Comparison of ENCODE assay signal across 18 cellular contexts in the genomic region with DNA sequence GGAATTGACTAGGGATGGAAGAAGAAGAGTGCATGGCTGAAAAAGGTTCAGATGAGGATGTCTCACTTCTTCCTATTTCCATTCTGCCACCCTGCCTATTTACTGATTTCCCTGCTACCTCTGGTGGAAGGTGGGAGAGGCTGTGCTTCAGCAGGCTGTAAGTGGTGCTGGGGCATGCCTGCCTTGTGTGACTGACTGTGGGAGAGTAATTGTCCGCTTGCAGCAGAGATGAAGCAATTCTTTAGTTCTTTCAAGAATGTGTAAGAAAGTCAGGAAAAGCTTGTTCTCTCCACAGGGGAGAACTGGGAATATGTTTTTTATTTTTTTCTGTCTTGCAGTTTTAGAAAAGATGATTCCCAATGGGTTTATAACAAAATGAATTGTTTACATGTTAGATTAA.
DNase-seq lines count a peak whose midpoint lies in the region; ATAC-seq and TF ChIP-seq lines count a peak whose summit lies in the region.
"Had no signal": no experiment of that assay in that cellular context is flagged by ENCODE, and none has a peak within 500 bp of the region (broad histone marks: within the 10 kb centered on the region; RNA-seq: fewer than 3 reads in every experiment).

No MANE protein-coding gene starts in this region.

- TF ChIP-seq CTCF in epithelial cell of esophagus (IDR thresholded peaks at IDR 0.05; ENCODE audit: insufficient read depth, low read depth, low read length, missing control alignments): no peak
- TF ChIP-seq CTCF in smooth muscle cell (IDR thresholded peaks at IDR 0.05; ENCODE audit: borderline replicate concordance, insufficient read depth, poor library complexity, severe bottlenecking): no peak

- H3K4me2 ChIP-seq in smooth muscle cell: peak overlapping the region; percentile 44

- H3K27me3 Mint-ChIP-seq in activated T-helper 2 cell treated with anti-CD3 and anti-CD28 coated beads, Interferon-gamma antibody, Interleukin-2, Interleukin-4, amounts not matched to agents 10 μg/mL and 5 μg/mL and 100 μg/mL, durations not matched to agents 14 hours and 24 hours and 36 hours (ENCODE audit: low read depth): no peaks in the 10 kb centered on the region

- no peak overlapping the region for H3K27ac Mint-ChIP-seq in activated T-helper 2 cell treated with anti-CD3 and anti-CD28 coated beads, Interferon-gamma antibody, Interleukin-2, Interleukin-4, amounts not matched to agents 10 μg/mL and 5 μg/mL and 100 μg/mL, durations not matched to agents 14 hours and 24 hours and 36 hours
- H3K27ac Mint-ChIP-seq: CD8-positive, alpha-beta T cell had no signal

- DNase-seq in NCI-H1436 (lab: John Stamatoyannopoulos, UW) (peak; percentile 22), NCI-H1436 treated with DMSO at 0.1 percent for 48 hours (lab: John Stamatoyannopoulos, UW) (no peak), amniotic epithelial cell (ENCODE audit: low read depth) (peak; percentile 75), epithelial cell of esophagus (ENCODE audit: low read depth) (peak; percentile 29), smooth muscle cell (lab: John Stamatoyannopoulos, UW; ENCODE audit: unreplicated experiment) (no peak), SW 1271 (lab: John Stamatoyannopoulos, UW) (no peak)
- DNase-seq in activated T-helper 2 cell treated with anti-CD3 and anti-CD28 coated beads, Interferon-gamma antibody, Interleukin-2, Interleukin-4, amounts not matched to agents 10 μg/mL and 5 μg/mL and 100 μg/mL, durations not matched to agents 14 hours and 24 hours and 36 hours (ENCODE audit: low spot score): no peak
- DNase-seq: CD8-positive, alpha-beta T cell; DMS 273 treated with DMSO at 0.1 percent for 48 hours; HCEC 1CT; Karpas-422; NCI-H1105 treated with DMSO at 0.1 percent for 48 hours; NCI-H2081 treated with DMSO at 0.1 percent for 48 hours; NCI-H446 treated with DMSO at 0.1 percent for 48 hours; SIG-M5 had no signal

- H3K79me2 ChIP-seq in smooth muscle cell (ENCODE audit: low read depth): no peaks in the 10 kb centered on the region

- peak overlapping the region; percentile 42 for H2AFZ ChIP-seq in smooth muscle cell (ENCODE audit: low read depth)

- no peaks in the 10 kb centered on the region for H3K9me3 ChIP-seq in smooth muscle cell (replicated peaks; ENCODE audit: low read depth)

- no peaks in the 10 kb centered on the region for H3K4me1 Mint-ChIP-seq in activated T-helper 2 cell treated with anti-CD3 and anti-CD28 coated beads, Interferon-gamma antibody, Interleukin-2, Interleukin-4, amounts not matched to agents 10 μg/mL and 5 μg/mL and 100 μg/mL, durations not matched to agents 14 hours and 24 hours and 36 hours (ENCODE audit: low read depth)

- no peaks in the 10 kb centered on the region for H3K9me3 Mint-ChIP-seq in activated T-helper 2 cell treated with anti-CD3 and anti-CD28 coated beads, Interferon-gamma antibody, Interleukin-2, Interleukin-4, amounts not matched to agents 10 μg/mL and 5 μg/mL and 100 μg/mL, durations not matched to agents 14 hours and 24 hours and 36 hours
- H3K9me3 Mint-ChIP-seq: CD8-positive, alpha-beta T cell had no signal

- H3K4me3 Mint-ChIP-seq in activated T-helper 2 cell treated with anti-CD3 and anti-CD28 coated beads, Interferon-gamma antibody, Interleukin-2, Interleukin-4, amounts not matched to agents 10 μg/mL and 5 μg/mL and 100 μg/mL, durations not matched to agents 14 hours and 24 hours and 36 hours (ENCODE audit: low read depth): no peak overlapping the region
- H3K4me3 Mint-ChIP-seq: CD8-positive, alpha-beta T cell had no signal

- no peak overlapping the region for H3K9ac ChIP-seq in smooth muscle cell (ENCODE audit: low read depth)

- H4K20me1 ChIP-seq in smooth muscle cell (ENCODE audit: low read depth): no peaks in the 10 kb centered on the region

- no peaks in the 10 kb centered on the region for H3K36me3 ChIP-seq in smooth muscle cell (ENCODE audit: low read depth)

- no peaks in the 10 kb centered on the region for H3K27me3 ChIP-seq in smooth muscle cell (ENCODE audit: low read depth)

- no peaks in the 10 kb centered on the region for H3F3A ChIP-seq in smooth muscle cell (ENCODE audit: low read depth)

- peak overlapping the region; percentile 79 for H3K27ac ChIP-seq in smooth muscle cell (ENCODE audit: low read depth)
- H3K27ac ChIP-seq: 22Rv1 had no signal

- WGBS in smooth muscle cell (ENCODE audit: low lambda C conversion rate): 38% methylated on average over 1 of the region's 1 CpG

- intact Hi-C loops in activated T-helper 2 cell treated with anti-CD3 and anti-CD28 coated beads, Interferon-gamma antibody, Interleukin-2, Interleukin-4, amounts not matched to agents 10 μg/mL and 5 μg/mL and 100 μg/mL, durations not matched to agents 14 hours and 24 hours and 36 hours (cut with micrococcal nuclease): no loop called here

- H3K4me3 ChIP-seq in epithelial cell of esophagus (ENCODE audit: low read length): no peak overlapping the region
- H3K4me3 ChIP-seq in smooth muscle cell: no peak overlapping the region

- ATAC-seq in GM21390 (IDR thresholded peaks at IDR 0.05; ENCODE audit: unreplicated experiment): no peak
- ATAC-seq: CD8-positive, alpha-beta T cell; HepG2 had no signal

- H3K4me1 ChIP-seq in smooth muscle cell (ENCODE audit: low read depth): peaks cover 13% of the 10 kb centered on the region

- H3K36me3 Mint-ChIP-seq in activated T-helper 2 cell treated with anti-CD3 and anti-CD28 coated beads, Interferon-gamma antibody, Interleukin-2, Interleukin-4, amounts not matched to agents 10 μg/mL and 5 μg/mL and 100 μg/mL, durations not matched to agents 14 hours and 24 hours and 36 hours (ENCODE audit: low read depth): no peaks in the 10 kb centered on the region
- H3K36me3 Mint-ChIP-seq: CD8-positive, alpha-beta T cell had no signal

Comparison
In these comparisons a context has a peak if more than half of its experiments do, and no peak if none do; other contexts are left out.
1. DNase-seq: peak in NCI-H1436 (single experiment), amniotic epithelial cell (single experiment) and epithelial cell of esophagus (single experiment); none in NCI-H1436 treated with DMSO at 0.1 percent for 48 hours (single experiment), smooth muscle cell (single experiment), activated T-helper 2 cell treated with anti-CD3 and anti-CD28 coated beads, Interferon-gamma antibody, Interleukin-2, Interleukin-4, amounts not matched to agents 10 μg/mL and 5 μg/mL and 100 μg/mL, durations not matched to agents 14 hours and 24 hours and 36 hours (single experiment) and SW 1271 (0 of 2).